Comparison of ENCODE assay signal across 8 cellular contexts in the genomic region with DNA sequence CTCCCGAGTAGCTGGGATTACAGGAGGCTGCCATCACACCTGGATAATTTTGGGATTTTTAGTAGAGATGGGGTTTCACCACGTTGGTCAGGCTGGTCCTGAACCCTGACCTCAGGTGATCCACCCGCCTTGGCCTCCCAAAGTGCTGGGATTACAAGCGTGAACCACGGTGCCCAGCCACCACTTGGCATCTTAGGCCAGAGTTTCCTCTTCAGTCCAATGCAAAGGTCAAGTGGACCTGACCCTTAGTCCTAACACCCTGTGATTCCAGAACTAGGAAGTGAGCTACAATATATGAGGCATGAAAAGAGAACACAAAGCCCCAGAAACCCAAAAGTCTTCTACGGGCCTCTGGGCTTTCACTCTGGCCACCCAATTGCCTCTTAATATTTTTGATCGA.
"Had no signal": no experiment of that assay in that cellular context is flagged by ENCODE, and none has a peak within 500 bp of the region (broad histone marks: within the 10 kb centered on the region; RNA-seq: fewer than 3 reads in every experiment).

No MANE protein-coding gene starts in this region.

- ATAC-seq: HCT116 had no signal

- H3K36me3 ChIP-seq: HAP-1 had no signal

- H3K4me3 Mint-ChIP-seq: HFFc6 had no signal

- H3K9me3 Mint-ChIP-seq: HFFc6 had no signal

- H3K4me3 ChIP-seq: GM23248, HAP-1 had no signal

- H3K27ac ChIP-seq: GM23248, HL-60 had no signal

- H3K9me3 ChIP-seq: HAP-1 had no signal

- DNase-seq: GM23248, GOT3, H7, HFFc6, IMR-90 had no signal
